8 cellular contexts compared by ENCODE assay signal in genomic region chr19:45074744-45075143, GRCh38. TPM values are rescaled to one million over a fixed set of nuclear protein-coding genes. Genes with fewer than 3 reads are reported as not detected.
DNase-seq lines count a peak whose midpoint lies in the region; ATAC-seq and TF ChIP-seq lines count a peak whose summit lies in the region.

No MANE protein-coding gene starts in this region.

- peak overlapping the region; percentile 60; the same call in 1 of the 2 replicates for H3K9ac ChIP-seq in iPS-20b (ENCODE audit: low read depth, low read length)

- ATAC-seq in GM18520 (IDR thresholded peaks at IDR 0.05; ENCODE audit: unreplicated experiment) = no peak

- H3K36me3 Mint-ChIP-seq in activated T-cell treated with anti-CD3 and anti-CD28 coated beads, Interleukin-2, amount 50 U/mL, for 24 hours (ENCODE audit: low read depth) = peaks cover 50% of the 10 kb centered on the region
- peaks cover 23% of the 10 kb centered on the region for H3K36me3 Mint-ChIP-seq in activated CD4-positive, alpha-beta memory T cell treated with anti-CD3 and anti-CD28 coated beads, Interleukin-2, amount 10 ng/mL, durations not matched to agents 7 days and 5 days (ENCODE audit: low read depth)

- peaks cover 5% of the 10 kb centered on the region; the same call in 1 of the 2 replicates for H3K27me3 ChIP-seq in iPS-20b (ENCODE audit: insufficient read depth, low read length)
- H3K27me3 ChIP-seq in thyroid gland = no peaks in the 10 kb centered on the region

- POLR2A ChIA-PET in activated CD4-positive, alpha-beta memory T cell treated with anti-CD3 and anti-CD28 coated beads, Interleukin-2, amount 10 ng/mL, durations not matched to agents 7 days and 5 days (lab: Charles Lee) = interaction anchor here (0.6 to 3.1 kb wide), 6 partner anchors 10 to 104 kb away, joined by 3 to 13 read pairs (median 6); partner anchors contain the start of genes BLOC1S3, CLASRP and PPP1R37

- intact Hi-C loops in thyroid gland (cut with DNase I) = no loop called here

- peak overlapping the region; percentile 77 for H3K27ac Mint-ChIP-seq in activated T-cell treated with anti-CD3 and anti-CD28 coated beads, Interleukin-2, amount 50 U/mL, for 24 hours
- H3K27ac Mint-ChIP-seq in activated CD4-positive, alpha-beta memory T cell treated with anti-CD3 and anti-CD28 coated beads, Interleukin-2, amount 10 ng/mL, durations not matched to agents 7 days and 5 days = peak overlapping the region; percentile 75

- no peak for DNase-seq in activated T-cell treated with anti-CD3 and anti-CD28 coated beads, Interleukin-2, amount 50 U/mL, for 24 hours
- DNase-seq in activated T-cell treated with anti-CD3 and anti-CD28 coated beads, Interleukin-2, amount 50 U/mL, for 48 hours = no peak
- no peak for DNase-seq in activated CD4-positive, alpha-beta memory T cell treated with anti-CD3 and anti-CD28 coated beads, Interleukin-2, amount 10 ng/mL, durations not matched to agents 7 days and 5 days
- no peak for DNase-seq in thyroid gland
- DNase-seq in GM19240 (ENCODE audit: insufficient read length, low spot score) = no peak
- no peak for DNase-seq in GM03348 (ENCODE audit: low spot score)

- TF ChIP-seq CTCF in thyroid gland (IDR thresholded peaks at IDR 0.05) = no peak

- H3K27ac ChIP-seq in iPS-20b (ENCODE audit: low read length) (no peak overlapping the region), thyroid gland (peak overlapping the region in 2 of 3 donors; percentile 24 to 44)

- TF ChIP-seq POLR2A in thyroid gland (IDR thresholded peaks at IDR 0.05) = no peak

- WGBS in thyroid gland, 2 donors = 54 to 85% methylated on average over 5 to 7 of the region's 7 CpGs

- CTCF ChIA-PET in activated CD4-positive, alpha-beta memory T cell treated with anti-CD3 and anti-CD28 coated beads, Interleukin-2, amount 10 ng/mL, durations not matched to agents 7 days and 5 days (lab: Charles Lee) = interaction anchor here (0.9 to 1.6 kb wide), 4 partner anchors 15 to 17 kb away, joined by 3 to 5 read pairs (median 3); no protein-coding TSS in a partner anchor

- H3K4me3 ChIP-seq in iPS-20b (ENCODE audit: low read length) (peak overlapping the region; percentile 84), thyroid gland (replicated peaks in 1 of 3) (peak overlapping the region in 1 of 3 donors; percentile 48)

- peaks cover 29% of the 10 kb centered on the region for H3K4me1 Mint-ChIP-seq in activated T-cell treated with anti-CD3 and anti-CD28 coated beads, Interleukin-2, amount 50 U/mL, for 24 hours (ENCODE audit: low read depth)
- peaks cover 36% of the 10 kb centered on the region for H3K4me1 Mint-ChIP-seq in activated CD4-positive, alpha-beta memory T cell treated with anti-CD3 and anti-CD28 coated beads, Interleukin-2, amount 10 ng/mL, durations not matched to agents 7 days and 5 days

- H3K9me3 Mint-ChIP-seq in activated T-cell treated with anti-CD3 and anti-CD28 coated beads, Interleukin-2, amount 50 U/mL, for 24 hours = no peaks in the 10 kb centered on the region
- no peaks in the 10 kb centered on the region for H3K9me3 Mint-ChIP-seq in activated CD4-positive, alpha-beta memory T cell treated with anti-CD3 and anti-CD28 coated beads, Interleukin-2, amount 10 ng/mL, durations not matched to agents 7 days and 5 days

- H3K36me3 ChIP-seq in iPS-20b (ENCODE audit: insufficient read depth, low read depth, low read length) = peaks cover 32% of the 10 kb centered on the region
- peaks cover 14 to 17% of the 10 kb centered on the region in 2 donors for H3K36me3 ChIP-seq in thyroid gland

- H3K4me1 ChIP-seq in iPS-20b (ENCODE audit: insufficient read depth, low read length) (peaks cover 22% of the 10 kb centered on the region), thyroid gland (peaks cover 8 to 24% of the 10 kb centered on the region in 2 donors)

- no peaks in the 10 kb centered on the region for H3K9me3 ChIP-seq in iPS-20b (ENCODE audit: insufficient read depth, low read depth, low read length)
- no peaks in the 10 kb centered on the region for H3K9me3 ChIP-seq in thyroid gland

- no peaks in the 10 kb centered on the region for H3K27me3 Mint-ChIP-seq in activated T-cell treated with anti-CD3 and anti-CD28 coated beads, Interleukin-2, amount 50 U/mL, for 24 hours
- no peaks in the 10 kb centered on the region for H3K27me3 Mint-ChIP-seq in activated CD4-positive, alpha-beta memory T cell treated with anti-CD3 and anti-CD28 coated beads, Interleukin-2, amount 10 ng/mL, durations not matched to agents 7 days and 5 days

- H3K4me3 Mint-ChIP-seq in activated T-cell treated with anti-CD3 and anti-CD28 coated beads, Interleukin-2, amount 50 U/mL, for 24 hours = peak overlapping the region; percentile 84
- peak overlapping the region; percentile 43 for H3K4me3 Mint-ChIP-seq in activated CD4-positive, alpha-beta memory T cell treated with anti-CD3 and anti-CD28 coated beads, Interleukin-2, amount 10 ng/mL, durations not matched to agents 7 days and 5 days

RNA-seq across cellular contexts. Expression of gene ZNF296, which starts 1.5 kb away (rescaled TPM):
- total RNA-seq in activated CD4-positive, alpha-beta memory T cell treated with anti-CD3 and anti-CD28 coated beads, Interleukin-2, amount 10 ng/mL, durations not matched to agents 7 days and 5 days = 1 to 10 TPM; 5.4 to 5.9 TPM
- 1 to 10 TPM in 1 of 4 donors, under 1 TPM in 2, not detected in 1; 0.34 to 2.1 (median 0.78) TPM for total RNA-seq in thyroid gland

RNA-seq across cellular contexts. Expression of gene GEMIN7, which starts 4.3 kb away (rescaled TPM):
- total RNA-seq in activated CD4-positive, alpha-beta memory T cell treated with anti-CD3 and anti-CD28 coated beads, Interleukin-2, amount 10 ng/mL, durations not matched to agents 7 days and 5 days = 10 to 100 TPM; 31.7 to 35.5 TPM
- 10 to 100 TPM; 10.6 to 22.7 (median 19.1) TPM for total RNA-seq in thyroid gland

RNA-seq across cellular contexts. Expression of gene PPP1R37, which starts 18.2 kb away (rescaled TPM):
- total RNA-seq in activated CD4-positive, alpha-beta memory T cell treated with anti-CD3 and anti-CD28 coated beads, Interleukin-2, amount 10 ng/mL, durations not matched to agents 7 days and 5 days = 10 to 100 TPM; 16.3 to 16.4 TPM
- total RNA-seq in thyroid gland = 10 to 100 TPM; 34.9 to 59.7 (median 42.9) TPM

RNA-seq across cellular contexts. Expression of gene CLASRP, which starts 35.9 kb away (rescaled TPM):
- total RNA-seq in activated CD4-positive, alpha-beta memory T cell treated with anti-CD3 and anti-CD28 coated beads, Interleukin-2, amount 10 ng/mL, durations not matched to agents 7 days and 5 days = 10 to 100 TPM; 84.3 to 88.0 TPM
- total RNA-seq in thyroid gland = 10 to 100 TPM; 48.2 to 96.8 (median 95.0) TPM
